Comparison of ENCODE assay signal across 8 cellular contexts in the genomic region with DNA sequence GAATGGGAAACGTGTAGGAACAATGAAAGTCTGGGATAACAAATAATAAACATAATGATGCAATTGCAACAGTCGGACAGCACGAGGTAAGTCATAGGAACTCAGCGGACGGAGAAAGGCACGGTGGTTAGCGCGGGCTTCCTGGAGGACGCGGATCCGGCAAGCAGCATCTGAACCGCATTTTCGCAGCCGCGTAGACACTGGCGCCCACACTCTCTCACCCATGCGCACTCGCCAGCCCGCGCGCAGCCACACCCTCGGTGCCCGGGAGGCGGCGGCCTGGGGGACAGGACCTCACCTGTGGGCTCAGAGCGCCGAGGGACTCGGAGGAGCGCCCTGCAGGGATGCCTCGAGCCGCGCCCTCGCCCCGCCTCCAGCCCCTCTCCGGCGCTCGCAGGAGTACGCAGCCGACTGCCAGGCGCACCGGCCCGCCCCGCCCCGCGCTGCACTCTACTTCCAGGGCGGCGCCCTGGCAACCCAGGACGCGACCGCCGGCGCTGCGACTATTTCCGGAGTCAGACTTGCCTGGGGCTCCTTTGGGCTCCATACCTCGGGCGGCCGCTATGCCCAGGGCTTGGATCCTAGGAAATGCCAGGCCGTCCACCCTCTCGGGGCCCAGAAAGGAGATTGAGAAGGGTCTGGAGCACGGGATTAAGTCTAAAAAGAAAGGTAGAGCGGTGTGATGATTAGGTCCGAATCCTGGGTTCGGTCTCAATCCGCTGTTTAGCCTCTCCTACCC. TPM values are rescaled to one million over a fixed set of nuclear protein-coding genes. Genes with fewer than 3 reads are reported as not detected.
DNase-seq lines count a peak whose midpoint lies in the region; ATAC-seq and TF ChIP-seq lines count a peak whose summit lies in the region.

A gene (minus strand): TSS at position 413 of the 739 bp plus-strand sequence. CDS start 13,805 bp downstream, outside the sequence.

- H3K36me3 ChIP-seq in kidney epithelial cell (ENCODE audit: control insufficient read depth, insufficient read depth, low read length) = no peaks in the 10 kb centered on the region

- TF ChIP-seq CTCF in kidney epithelial cell (IDR thresholded peaks at IDR 0.05; ENCODE audit: insufficient read depth, low read length, poor library complexity, severe bottlenecking) = no peak

- ATAC-seq in GM18519 (IDR thresholded peaks at IDR 0.05; ENCODE audit: low FRiP score, unreplicated experiment) (peak; percentile 62), HG03097 (IDR thresholded peaks at IDR 0.05; ENCODE audit: low FRiP score, unreplicated experiment) (peak; percentile 71)
- ATAC-seq in activated CD4-positive, CD25-positive, alpha-beta regulatory T cell treated with anti-CD3 and anti-CD28 coated beads, Interleukin-2, amount 50 U/mL, for 24 hours = peak; percentile 94 to 97

- DNase-seq in 8988T (peak; percentile 86), NCI-H345 (lab: John Stamatoyannopoulos, UW) (peak; percentile 86), cerebellar cortex (ENCODE audit: low spot score) (peak; percentile 89), kidney epithelial cell (ENCODE audit: low read depth) (no peak)
- peak; percentile 81 to 90 for DNase-seq in stimulated activated CD4-positive, alpha-beta T cell treated with anti-CD3 and anti-CD28 coated beads, Interleukin-15, amount 100 ng/mL, for 48 hours (ENCODE audit: low read depth in 2 of 2)

- no peaks in the 10 kb centered on the region for H3K27me3 ChIP-seq in kidney epithelial cell (ENCODE audit: control insufficient read depth, insufficient read depth, low read length)

- peak within 1 kb of the TSS; percentile 87 for H3K4me3 ChIP-seq in kidney epithelial cell (ENCODE audit: low read depth, low read length)

RNA-seq across cellular contexts. Expression of the gene that starts here (rescaled TPM):
- total RNA-seq in kidney epithelial cell = 13.2 and 14.8 TPM in 2 replicates
